13 cellular contexts compared by ENCODE assay signal in the genomic region with DNA sequence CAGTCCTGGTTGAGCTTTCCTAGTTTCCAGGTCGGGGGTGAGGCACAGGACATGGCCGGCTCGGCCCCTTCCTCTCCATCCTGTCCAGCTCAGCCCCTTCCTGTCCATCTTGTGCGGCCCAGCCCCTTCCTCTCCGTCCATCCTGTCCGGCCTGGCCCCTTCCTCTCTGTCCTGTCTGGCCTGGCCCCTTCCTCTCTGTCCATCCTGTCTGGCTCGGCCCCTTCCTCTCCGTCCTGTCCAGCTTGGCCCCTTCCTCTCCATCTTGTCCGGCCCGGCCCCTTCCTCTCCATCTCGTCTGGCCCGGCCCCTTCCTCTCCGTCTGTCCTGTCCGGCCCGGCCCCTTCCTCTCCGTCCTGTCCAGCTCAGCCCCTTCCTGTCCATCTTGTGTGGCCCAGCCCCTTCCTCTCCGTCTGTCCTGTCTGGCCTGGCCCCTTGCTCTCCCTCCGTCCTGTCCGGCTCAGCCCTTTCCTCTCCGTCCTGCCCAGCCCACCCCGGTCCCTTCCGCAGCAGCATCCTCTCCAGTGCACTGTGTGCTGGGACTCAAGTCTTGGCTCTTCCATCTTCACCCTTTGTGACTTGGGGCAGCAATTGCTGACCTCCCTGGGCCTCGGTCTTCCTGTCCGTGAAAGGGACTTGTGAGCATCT. TPM values are rescaled to one million over a fixed set of nuclear protein-coding genes. Genes with fewer than 3 reads are reported as not detected.
DNase-seq lines count a peak whose midpoint lies in the region; ATAC-seq, FAIRE-seq and TF ChIP-seq lines count a peak whose summit lies in the region.
"Had no signal": no experiment of that assay in that cellular context is flagged by ENCODE, and none has a peak within 500 bp of the region (broad histone marks: within the 10 kb centered on the region; RNA-seq: fewer than 3 reads in every experiment).

No MANE protein-coding gene starts in this region.

- no peaks in the 10 kb centered on the region for H4K20me1 ChIP-seq in HCT116 (ENCODE audit: insufficient read depth)

- TF ChIP-seq CTCF in HCT116 (IDR thresholded peaks at IDR 0.05 in 2 of 3, conservative IDR thresholded peaks at IDR 0.05 in 1 of 3; ENCODE audit: borderline replicate concordance in 1 of 3, insufficient read depth in 1 of 3, low read depth in 2 of 3, low read length in 2 of 3) (no peak), kidney (IDR thresholded peaks at IDR 0.05; ENCODE audit: borderline replicate concordance, extremely low read depth, insufficient read depth) (no peak)

- no peak overlapping the region for H3K4me3 ChIP-seq in HCT116 (replicated peaks in 1 of 2; ENCODE audit: low read depth in 1 of 2, low read length in 2 of 2)
- H3K4me3 ChIP-seq in kidney (ENCODE audit: low read length in 2 of 2), result peak overlapping the region; percentile 42 to 49

- H3K79me2 ChIP-seq in HCT116 (ENCODE audit: insufficient read depth, low read length), result no peaks in the 10 kb centered on the region

- no peaks in the 10 kb centered on the region for H3K4me1 ChIP-seq in HCT116 (ENCODE audit: control insufficient read depth in 1 of 2, insufficient read depth in 2 of 2, low read length in 2 of 2)
- H3K4me1 ChIP-seq in kidney (ENCODE audit: control insufficient read depth in 1 of 2, insufficient read depth in 1 of 2, low read depth in 1 of 2, low read length in 2 of 2), result no peaks in the 10 kb centered on the region

- intact Hi-C loops in HCT116 (cut with micrococcal nuclease) (no loop called here), kidney (cut with DNase I) (no loop called here), posterior vena cava (cut with DNase I) (no loop called here)
- intact Hi-C loops in dendritic cell treated with granulocyte-macrophage colony-stimulating factor and Interleukin-4, amounts not matched to agents 40 ng/mL and 50 ng/mL, for 4 days (cut with micrococcal nuclease), result no loop called here
- intact Hi-C loops in activated T-helper 1 cell treated with anti-CD3 and anti-CD28 coated beads, Interleukin-12 subunit alpha, Interleukin-12 subunit beta, Interleukin-2, Interleukin-4 antibody, amounts not matched to agents 30 ng/mL and 10 ng/mL and 1 ng/mL, durations not matched to agents 14 hours and 24 hours and 36 hours (cut with micrococcal nuclease), result no loop called here

- no peak overlapping the region for H2AFZ ChIP-seq in HCT116 (ENCODE audit: low read depth, low read length, poor library complexity, severe bottlenecking)

- no peaks in the 10 kb centered on the region for H3K9me3 ChIP-seq in HCT116 (ENCODE audit: control insufficient read depth in 1 of 2, insufficient read depth in 1 of 2, low read depth in 1 of 2, low read length in 2 of 2)
- H3K9me3 ChIP-seq in kidney (ENCODE audit: control insufficient read depth in 1 of 2, low read length in 2 of 2), result no peaks in the 10 kb centered on the region
- H3K9me3 ChIP-seq: vagina had no signal

- CTCF ChIA-PET in HCT116 (lab: Charles Lee), result no interaction called here

- TF ChIP-seq RAD21 in HCT116 (IDR thresholded peaks at IDR 0.05; ENCODE audit: low read depth), result no peak

- peaks cover 13% of the 10 kb centered on the region for H3K4me1 Mint-ChIP-seq in dendritic cell treated with granulocyte-macrophage colony-stimulating factor and Interleukin-4, amounts not matched to agents 40 ng/mL and 50 ng/mL, for 4 days (ENCODE audit: low read depth)
- H3K4me1 Mint-ChIP-seq in activated T-helper 1 cell treated with anti-CD3 and anti-CD28 coated beads, Interleukin-12 subunit alpha, Interleukin-12 subunit beta, Interleukin-2, Interleukin-4 antibody, amounts not matched to agents 30 ng/mL and 10 ng/mL and 1 ng/mL, durations not matched to agents 14 hours and 24 hours and 36 hours (ENCODE audit: low read depth), result peaks cover 11% of the 10 kb centered on the region

- no peaks in the 10 kb centered on the region for H3K9me2 ChIP-seq in HCT116 (ENCODE audit: insufficient read depth)

- peak overlapping the region; percentile 15 for H3K27ac Mint-ChIP-seq in dendritic cell treated with granulocyte-macrophage colony-stimulating factor and Interleukin-4, amounts not matched to agents 40 ng/mL and 50 ng/mL, for 4 days
- H3K27ac Mint-ChIP-seq in activated T-helper 1 cell treated with anti-CD3 and anti-CD28 coated beads, Interleukin-12 subunit alpha, Interleukin-12 subunit beta, Interleukin-2, Interleukin-4 antibody, amounts not matched to agents 30 ng/mL and 10 ng/mL and 1 ng/mL, durations not matched to agents 14 hours and 24 hours and 36 hours, result no peak overlapping the region

- peaks cover 27% of the 10 kb centered on the region for H3K36me3 Mint-ChIP-seq in dendritic cell treated with granulocyte-macrophage colony-stimulating factor and Interleukin-4, amounts not matched to agents 40 ng/mL and 50 ng/mL, for 4 days (ENCODE audit: low read depth)
- peaks cover 12% of the 10 kb centered on the region for H3K36me3 Mint-ChIP-seq in activated T-helper 1 cell treated with anti-CD3 and anti-CD28 coated beads, Interleukin-12 subunit alpha, Interleukin-12 subunit beta, Interleukin-2, Interleukin-4 antibody, amounts not matched to agents 30 ng/mL and 10 ng/mL and 1 ng/mL, durations not matched to agents 14 hours and 24 hours and 36 hours (ENCODE audit: low read depth)

- H3K27ac ChIP-seq in HCT116 (ENCODE audit: low read depth, low read length), result no peak overlapping the region
- peak overlapping the region; percentile 10 to 51 for H3K27ac ChIP-seq in kidney (ENCODE audit: low read depth in 2 of 2, low read length in 2 of 2)
- H3K27ac ChIP-seq: vagina had no signal

- H3K36me3 ChIP-seq in HCT116 (ENCODE audit: control insufficient read depth in 1 of 2, insufficient read depth in 2 of 2, low read length in 2 of 2) (no peaks in the 10 kb centered on the region; a peak in 1 of 4 replicates), kidney (ENCODE audit: control insufficient read depth in 1 of 2, insufficient read depth in 2 of 2, low read length in 2 of 2) (no peaks in the 10 kb centered on the region)
- H3K36me3 ChIP-seq: vagina had no signal

- no peak overlapping the region for H3K4me3 Mint-ChIP-seq in dendritic cell treated with granulocyte-macrophage colony-stimulating factor and Interleukin-4, amounts not matched to agents 40 ng/mL and 50 ng/mL, for 4 days
- no peak overlapping the region for H3K4me3 Mint-ChIP-seq in activated T-helper 1 cell treated with anti-CD3 and anti-CD28 coated beads, Interleukin-12 subunit alpha, Interleukin-12 subunit beta, Interleukin-2, Interleukin-4 antibody, amounts not matched to agents 30 ng/mL and 10 ng/mL and 1 ng/mL, durations not matched to agents 14 hours and 24 hours and 36 hours

- no peaks in the 10 kb centered on the region for H3K27me3 ChIP-seq in HCT116 (ENCODE audit: insufficient read depth, low read length)
- H3K27me3 ChIP-seq: vagina had no signal

- RAD21 ChIA-PET in HCT116 (lab: Charles Lee; ENCODE audit: low non-redundant PET in 1 of 2, low total read pairs in 2 of 2, uncharacterized antibody in 2 of 2, unreplicated experiment in 2 of 2), result no interaction called here

- 0 out of 2 replicates have a peak, but pooled peaks have one; percentile 7 for ATAC-seq in HCT116
- no peak for ATAC-seq in GM21423 (IDR thresholded peaks at IDR 0.05; ENCODE audit: unreplicated experiment)
- ATAC-seq in GM19452 (IDR thresholded peaks at IDR 0.05; ENCODE audit: unreplicated experiment), result no peak

- DNase-seq in HCT116 (ENCODE audit: low read depth, low spot score) (no peak), kidney (peak; percentile 90), posterior vena cava (ENCODE audit: low spot score) (peak; percentile 82), T-helper 9 cell (no peak)
- no peak for DNase-seq in activated T-helper 1 cell treated with anti-CD3 and anti-CD28 coated beads, Interleukin-12 subunit alpha, Interleukin-12 subunit beta, Interleukin-2, Interleukin-4 antibody, amounts not matched to agents 30 ng/mL and 10 ng/mL and 1 ng/mL, durations not matched to agents 14 hours and 24 hours and 36 hours (ENCODE audit: low spot score)
- DNase-seq: activated naive CD4-positive, alpha-beta T cell treated with anti-CD3 and anti-CD28 coated beads, Interleukin-2, amount 50 U/mL, for 16 hours; kidney glomerular epithelial cell; NCI-H524 had no signal

- no TSS peak for BruUV-seq in HCT116 (replicated peaks; lab: Mats Ljungman, UMichigan)

- POLR2A ChIA-PET in HCT116 (lab: Charles Lee), result no interaction called here

- H3K4me2 ChIP-seq in HCT116 (ENCODE audit: low read length), result no peak overlapping the region

- no peak for TF ChIP-seq POLR2A in HCT116 (IDR thresholded peaks at IDR 0.05; ENCODE audit: borderline replicate concordance, extremely low read depth, insufficient read depth, insufficient read length)

- H3K9ac ChIP-seq in HCT116 (ENCODE audit: low read length), result no peak overlapping the region
- no peak overlapping the region for H3K9ac ChIP-seq in kidney (ENCODE audit: low read length in 2 of 2)

- FAIRE-seq in kidney (lab: Jason Lieb, UNC), result no peak

- no peaks in the 10 kb centered on the region for H3K9me3 Mint-ChIP-seq in dendritic cell treated with granulocyte-macrophage colony-stimulating factor and Interleukin-4, amounts not matched to agents 40 ng/mL and 50 ng/mL, for 4 days
- H3K9me3 Mint-ChIP-seq in activated T-helper 1 cell treated with anti-CD3 and anti-CD28 coated beads, Interleukin-12 subunit alpha, Interleukin-12 subunit beta, Interleukin-2, Interleukin-4 antibody, amounts not matched to agents 30 ng/mL and 10 ng/mL and 1 ng/mL, durations not matched to agents 14 hours and 24 hours and 36 hours, result no peaks in the 10 kb centered on the region

- peaks cover 12% of the 10 kb centered on the region for H3K27me3 Mint-ChIP-seq in dendritic cell treated with granulocyte-macrophage colony-stimulating factor and Interleukin-4, amounts not matched to agents 40 ng/mL and 50 ng/mL, for 4 days
- H3K27me3 Mint-ChIP-seq in activated T-helper 1 cell treated with anti-CD3 and anti-CD28 coated beads, Interleukin-12 subunit alpha, Interleukin-12 subunit beta, Interleukin-2, Interleukin-4 antibody, amounts not matched to agents 30 ng/mL and 10 ng/mL and 1 ng/mL, durations not matched to agents 14 hours and 24 hours and 36 hours (ENCODE audit: insufficient read depth), result no peaks in the 10 kb centered on the region

TF ChIP-seq in HCT116, 20 proteins besides CTCF, POLR2A, EP300 and RAD21 (continues in another document):
- TF ChIP-seq ZNF274 (IDR thresholded peaks at IDR 0.05; ENCODE audit: low read depth, low read length), result no peak

RNA-seq across cellular contexts. Expression of a gene that starts 5.5 kb away (rescaled TPM):
- total RNA-seq in HCT116 (2021; ENCODE audit: unreplicated experiment), result not detected
- polyA plus RNA-seq in HCT116 (2012), result 0.04 and 0.05 TPM in 2 replicates
- 0.25 TPM for total RNA-seq in kidney
- polyA plus RNA-seq in kidney (ENCODE audit: insufficient read depth, low read depth, low replicate concordance), result 0.30 TPM
- not detected for total RNA-seq in posterior vena cava
- total RNA-seq in activated T-helper 1 cell treated with anti-CD3 and anti-CD28 coated beads, Interleukin-12 subunit alpha, Interleukin-12 subunit beta, Interleukin-2, Interleukin-4 antibody, amounts not matched to agents 30 ng/mL and 10 ng/mL and 1 ng/mL, durations not matched to agents 14 hours and 24 hours and 36 hours, result not detected in 2 replicates
- polyA plus RNA-seq: AG04450 had no signal

Comparison
In these comparisons a context has a peak if more than half of its experiments do, and no peak if none do; other contexts are left out.
1. DNase-seq: peak in kidney (single experiment) and posterior vena cava (single experiment); none in HCT116 (single experiment), activated T-helper 1 cell treated with anti-CD3 and anti-CD28 coated beads, Interleukin-12 subunit alpha, Interleukin-12 subunit beta, Interleukin-2, Interleukin-4 antibody, amounts not matched to agents 30 ng/mL and 10 ng/mL and 1 ng/mL, durations not matched to agents 14 hours and 24 hours and 36 hours (single experiment) and T-helper 9 cell (single experiment).
2. H3K4me3 ChIP-seq: peak in kidney (2 of 2); none in HCT116 (0 of 2).